ENCODE assay signal across 35 cellular contexts in the genomic region with DNA sequence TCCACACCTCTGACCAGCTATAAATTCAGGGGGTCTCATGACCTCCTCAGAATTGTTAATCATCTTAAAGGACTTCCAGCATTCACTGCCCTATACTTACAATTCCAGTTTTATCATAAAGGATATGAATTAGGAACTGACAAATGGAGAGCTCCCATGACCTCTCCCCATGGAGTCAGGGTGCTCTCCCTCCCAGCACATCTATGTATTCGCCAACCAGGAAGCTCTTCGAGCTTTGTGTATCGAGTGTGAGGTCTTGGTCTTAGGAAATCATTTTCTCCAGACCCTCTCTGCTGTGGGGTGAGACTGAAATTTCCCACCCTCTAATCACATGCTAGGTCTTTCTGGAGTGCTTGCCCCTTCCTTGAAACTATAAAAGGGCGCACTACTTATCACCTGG.
DNase-seq lines count a peak whose midpoint lies in the region; ATAC-seq and TF ChIP-seq lines count a peak whose summit lies in the region.
"Had no signal": no experiment of that assay in that cellular context is flagged by ENCODE, and none has a peak within 500 bp of the region (broad histone marks: within the 10 kb centered on the region; RNA-seq: fewer than 3 reads in every experiment).

No MANE protein-coding gene starts in this region.

- H3K36me3 ChIP-seq in GM23338 (ENCODE audit: insufficient read depth) (no peaks in the 10 kb centered on the region), left lung (no peaks in the 10 kb centered on the region), lung (ENCODE audit: control insufficient read depth in 2 of 2, insufficient read depth in 2 of 2, low read length in 2 of 2) (no peaks in the 10 kb centered on the region), upper lobe of right lung (no peaks in the 10 kb centered on the region)
- H3K36me3 ChIP-seq: BE2C; BLaER1; BLaER1 treated with 17β-estradiol and CSF1 and Interleukin-3, amounts not matched to agents 10 nM and 100 nM had no signal

- H3K27me3 ChIP-seq in GM23338 (ENCODE audit: insufficient read depth) = no peaks in the 10 kb centered on the region
- no peaks in the 10 kb centered on the region for H3K27me3 ChIP-seq in left lung
- no peaks in the 10 kb centered on the region for H3K27me3 ChIP-seq in lung (ENCODE audit: control insufficient read depth, insufficient read depth)
- H3K27me3 ChIP-seq in upper lobe of right lung = no peaks in the 10 kb centered on the region
- H3K27me3 ChIP-seq: BE2C; BLaER1; BLaER1 treated with 17β-estradiol and CSF1 and Interleukin-3, amounts not matched to agents 10 nM and 100 nM had no signal

- DNase-seq in GM23338 (ENCODE audit: low spot score) (no peak), left lung (no peak), lung (ENCODE audit: low spot score) (no peak), upper lobe of right lung (no peak), iPS-NIHi11 (ENCODE audit: low spot score) (no peak), NCI-H1417 (lab: John Stamatoyannopoulos, UW) (no peak)
- DNase-seq: 8988T; ACHN; AML-193; BE2C; C1 segment of cervical spinal cord; Caco-2; Calu3; CD4-positive, alpha-beta memory T cell; CD4-positive, alpha-beta T cell; CD4-positive, CD25-positive, alpha-beta regulatory T cell; CD8-positive, alpha-beta memory T cell; CD8-positive, alpha-beta T cell; COR-L47; DMS 273 treated with DMSO at 0.1 percent for 48 hours; DMS153; DMS53; DMS79; DMS79 treated with DMSO at 0.1 percent for 48 hours; DND-41; EL had no signal

- H3K27ac ChIP-seq in GM23338 (ENCODE audit: low read depth) (no peak overlapping the region), left lung (no peak overlapping the region), lung (ENCODE audit: low read depth in 1 of 2, low read length in 1 of 2) (no peak overlapping the region), upper lobe of right lung (no peak overlapping the region)
- H3K27ac ChIP-seq: 22Rv1; A549; BLaER1; BLaER1 treated with 17β-estradiol and CSF1 and Interleukin-3, amounts not matched to agents 10 nM and 100 nM; C4-2B had no signal

- H3K9me2 ChIP-seq in GM23338 (ENCODE audit: insufficient read depth) = no peaks in the 10 kb centered on the region

- intact Hi-C loops in left lung (cut with DNase I) = no loop called here
- intact Hi-C loops in upper lobe of right lung (cut with DNase I) = no loop called here

- H3K4me2 ChIP-seq in GM23338 = no peak overlapping the region
- H3K4me2 ChIP-seq: A549; BLaER1; BLaER1 treated with 17β-estradiol and CSF1 and Interleukin-3, amounts not matched to agents 10 nM and 100 nM had no signal

- H3K4me1 ChIP-seq in GM23338 (ENCODE audit: insufficient read depth) = no peaks in the 10 kb centered on the region
- peaks cover 0 to 5% of the 10 kb centered on the region in 2 donors for H3K4me1 ChIP-seq in left lung
- no peaks in the 10 kb centered on the region for H3K4me1 ChIP-seq in lung (ENCODE audit: control insufficient read depth in 2 of 2, insufficient read depth in 2 of 2, low read length in 2 of 2)
- no peaks in the 10 kb centered on the region for H3K4me1 ChIP-seq in upper lobe of right lung
- H3K4me1 ChIP-seq: A549; BE2C; BLaER1; BLaER1 treated with 17β-estradiol and CSF1 and Interleukin-3, amounts not matched to agents 10 nM and 100 nM; Caco-2 had no signal

- H3K27ac Mint-ChIP-seq in GM23338 = no peak overlapping the region
- no peak overlapping the region for H3K27ac Mint-ChIP-seq in activated T-helper 17 cell treated with anti-CD3 and anti-CD28 coated beads, Interleukin-2, amount 50 U/mL, for 72 hours
- H3K27ac Mint-ChIP-seq: B cell; CD14-positive monocyte; CD4-positive, alpha-beta memory T cell; CD4-positive, alpha-beta T cell; CD4-positive, CD25-positive, alpha-beta regulatory T cell; CD8-positive, alpha-beta memory T cell; CD8-positive, alpha-beta T cell had no signal

- H3K4me3 Mint-ChIP-seq in GM23338 = no peak overlapping the region
- H3K4me3 Mint-ChIP-seq in activated T-helper 17 cell treated with anti-CD3 and anti-CD28 coated beads, Interleukin-2, amount 50 U/mL, for 72 hours = no peak overlapping the region
- H3K4me3 Mint-ChIP-seq: B cell; CD14-positive monocyte; CD4-positive, alpha-beta memory T cell; CD4-positive, alpha-beta T cell; CD4-positive, CD25-positive, alpha-beta regulatory T cell; CD8-positive, alpha-beta memory T cell; CD8-positive, alpha-beta T cell had no signal

- no peaks in the 10 kb centered on the region for H3F3A ChIP-seq in GM23338 (replicated peaks; ENCODE audit: low read depth)

- no peaks in the 10 kb centered on the region for H3K27me3 Mint-ChIP-seq in GM23338 (ENCODE audit: insufficient read depth, low read depth, poor library complexity)
- H3K27me3 Mint-ChIP-seq in activated T-helper 17 cell treated with anti-CD3 and anti-CD28 coated beads, Interleukin-2, amount 50 U/mL, for 72 hours = no peaks in the 10 kb centered on the region
- H3K27me3 Mint-ChIP-seq: B cell; CD4-positive, alpha-beta memory T cell; CD4-positive, CD25-positive, alpha-beta regulatory T cell; CD8-positive, alpha-beta memory T cell had no signal

- H3K9me3 Mint-ChIP-seq in GM23338 = no peaks in the 10 kb centered on the region
- no peaks in the 10 kb centered on the region for H3K9me3 Mint-ChIP-seq in activated T-helper 17 cell treated with anti-CD3 and anti-CD28 coated beads, Interleukin-2, amount 50 U/mL, for 72 hours
- H3K9me3 Mint-ChIP-seq: CD4-positive, alpha-beta T cell; CD8-positive, alpha-beta T cell had no signal

- 54 to 85% methylated on average over 4 of the region's 4 CpGs for WGBS in lung, 2 donors

- H3K4me3 ChIP-seq in GM23338 = no peak overlapping the region
- no peak overlapping the region for H3K4me3 ChIP-seq in left lung
- H3K4me3 ChIP-seq in lung = no peak overlapping the region
- H3K4me3 ChIP-seq in upper lobe of right lung = no peak overlapping the region
- H3K4me3 ChIP-seq: A549; BLaER1; BLaER1 treated with 17β-estradiol and CSF1 and Interleukin-3, amounts not matched to agents 10 nM and 100 nM had no signal

- ATAC-seq in GM23338 (no peak), left lung (peak; percentile 81), lung (ENCODE audit: insufficient read depth, low FRiP score) (peak; percentile 51), upper lobe of right lung (peak; percentile 25), HG03378 (IDR thresholded peaks at IDR 0.05; ENCODE audit: unreplicated experiment) (no peak)
- no peak for ATAC-seq in activated T-helper 17 cell treated with anti-CD3 and anti-CD28 coated beads, Interleukin-2, amount 50 U/mL, for 72 hours (replicated peaks)
- ATAC-seq: A549; CD8-positive, alpha-beta T cell had no signal

- peaks cover 5% of the 10 kb centered on the region; the same call in 2 of the 3 replicates for H3K4me1 Mint-ChIP-seq in GM23338
- H3K4me1 Mint-ChIP-seq in activated T-helper 17 cell treated with anti-CD3 and anti-CD28 coated beads, Interleukin-2, amount 50 U/mL, for 72 hours = no peaks in the 10 kb centered on the region
- H3K4me1 Mint-ChIP-seq: B cell; CD14-positive monocyte; CD4-positive, alpha-beta memory T cell; CD4-positive, CD25-positive, alpha-beta regulatory T cell; CD8-positive, alpha-beta memory T cell had no signal

- no peaks in the 10 kb centered on the region for H3K36me3 Mint-ChIP-seq in GM23338 (ENCODE audit: low read depth)
- no peaks in the 10 kb centered on the region for H3K36me3 Mint-ChIP-seq in activated T-helper 17 cell treated with anti-CD3 and anti-CD28 coated beads, Interleukin-2, amount 50 U/mL, for 72 hours (ENCODE audit: low read depth)
- H3K36me3 Mint-ChIP-seq: CD14-positive monocyte; CD4-positive, alpha-beta memory T cell; CD4-positive, CD25-positive, alpha-beta regulatory T cell; CD8-positive, alpha-beta memory T cell; CD8-positive, alpha-beta T cell had no signal

- H3K9me3 ChIP-seq in left lung = no peaks in the 10 kb centered on the region
- no peaks in the 10 kb centered on the region for H3K9me3 ChIP-seq in lung (ENCODE audit: control insufficient read depth in 2 of 2, insufficient read depth in 1 of 2, low read length in 1 of 2)
- H3K9me3 ChIP-seq in upper lobe of right lung = no peaks in the 10 kb centered on the region
- H3K9me3 ChIP-seq: A549; BE2C; BLaER1; BLaER1 treated with 17β-estradiol and CSF1 and Interleukin-3, amounts not matched to agents 10 nM and 100 nM; Caco-2 had no signal

- no peaks in the 10 kb centered on the region for H3K79me2 ChIP-seq in GM23338 (replicated peaks; ENCODE audit: insufficient read depth)

- TF ChIP-seq CTCF in GM23338 (conservative IDR thresholded peaks at IDR 0.05; ENCODE audit: low read depth in 2 of 2) (no peak), left lung (IDR thresholded peaks at IDR 0.05) (no peak), lung (IDR thresholded peaks at IDR 0.05; ENCODE audit: control extremely low read depth, extremely low read depth) (no peak), upper lobe of right lung (IDR thresholded peaks at IDR 0.05) (no peak)

- 0 out of 2 replicates have a peak overlapping the region, but pooled peaks have one; percentile 30 for H2AFZ ChIP-seq in GM23338

- no peaks in the 10 kb centered on the region for H4K20me1 ChIP-seq in GM23338 (replicated peaks; ENCODE audit: insufficient read depth)
- H4K20me1 ChIP-seq: BLaER1; BLaER1 treated with 17β-estradiol and CSF1 and Interleukin-3, amounts not matched to agents 10 nM and 100 nM had no signal

TF ChIP-seq in GM23338, 12 proteins besides CTCF, POLR2A, EP300 and RAD21:
- TF ChIP-seq ZNF331 (CRISPR knock-in tag; IDR thresholded peaks at IDR 0.05; ENCODE audit: low read depth) (no peak), STAT1 (IDR thresholded peaks at IDR 0.05; ENCODE audit: unreplicated experiment) (no peak)
TF ChIP-seq in GM23338: peak in this region for 0.

Comparison
In these comparisons a context has a peak if more than half of its experiments do, and no peak if none do; other contexts are left out.
1. ATAC-seq: peak in left lung (single experiment), lung (single experiment) and upper lobe of right lung (single experiment); none in GM23338 (single experiment), activated T-helper 17 cell treated with anti-CD3 and anti-CD28 coated beads, Interleukin-2, amount 50 U/mL, for 72 hours (single experiment) and HG03378 (single experiment).